Comparison of ENCODE assay signal across 1 cellular context in genomic region chr1:41499591-41499990, GRCh38.
TF ChIP-seq lines count a peak whose summit lies in the region.

No MANE protein-coding gene starts in this region.

TF ChIP-seq in A549, 52 proteins besides CTCF, POLR2A, EP300 and RAD21 (continued from another document):
- no peak for TF ChIP-seq HMGXB4 (CRISPR knock-in tag; IDR thresholded peaks at IDR 0.05; ENCODE audit: borderline replicate concordance)
- TF ChIP-seq CHD4 (IDR thresholded peaks at IDR 0.05; ENCODE audit: borderline replicate concordance), result no peak
- no peak for TF ChIP-seq REST (IDR thresholded peaks at IDR 0.05)
- no peak for TF ChIP-seq NR3C1 (IDR thresholded peaks at IDR 0.05)
